19 cellular contexts compared by ENCODE assay signal in genomic region chr6:121187833-121188200, GRCh38.
"Had no signal": no experiment of that assay in that cellular context is flagged by ENCODE, and none has a peak within 500 bp of the region (broad histone marks: within the 10 kb centered on the region; RNA-seq: fewer than 3 reads in every experiment).

No MANE protein-coding gene starts in this region.

- ATAC-seq: activated CD4-positive, CD25-positive, alpha-beta regulatory T cell treated with anti-CD3 and anti-CD28 coated beads, Interleukin-2, amount 50 U/mL, for 24 hours; activated naive CD8-positive, alpha-beta T cell treated with anti-CD3 and anti-CD28 coated beads, Interleukin-2, amount 50 U/mL, for 24 hours; heart right ventricle; left lobe of liver had no signal

- DNase-seq: activated CD4-positive, alpha-beta memory T cell treated with anti-CD3 and anti-CD28 coated beads, Interleukin-2, amount 10 ng/mL, durations not matched to agents 7 days and 5 days; activated CD4-positive, alpha-beta T cell treated with anti-CD3 and anti-CD28 coated beads, Interleukin-2, amount 10 ng/mL, durations not matched to agents 24 days and 14 days; activated gamma-delta T cell; activated naive CD4-positive, alpha-beta T cell treated with anti-CD3 and anti-CD28 coated beads, Interleukin-2, amount 50 U/mL, for 16 hours; activated naive CD8-positive, alpha-beta T cell treated with anti-CD3 and anti-CD28 coated beads, Interleukin-2, amount 50 U/mL, for 24 hours; effector memory CD4-positive, alpha-beta T cell; heart right ventricle; midbrain; ovary; stimulated activated CD4-positive, alpha-beta T cell treated with anti-CD3 and anti-CD28 coated beads, Interleukin-12 subunit alpha, Interleukin-12 subunit beta, amount 100 ng/mL, for 4 hours; stimulated activated CD4-positive, alpha-beta T cell treated with anti-CD3 and anti-CD28 coated beads, Interleukin-4, amount 100 ng/mL, for 4 hours; substantia nigra; thyroid gland had no signal

- H3K27me3 ChIP-seq: heart right ventricle, neutrophil, ovary, right atrium auricular region, thyroid gland had no signal

- H3K4me1 ChIP-seq: heart right ventricle, prostate gland, right atrium auricular region, thyroid gland had no signal

- H3K4me3 ChIP-seq: heart right ventricle, ovary, prostate gland, right atrium auricular region, thyroid gland had no signal

- H3K9me3 ChIP-seq: heart right ventricle, neutrophil, ovary, prostate gland, right atrium auricular region, thyroid gland had no signal

- H3K27ac ChIP-seq: heart right ventricle, neutrophil, ovary, prostate gland, right atrium auricular region, thyroid gland, VCaP had no signal

- H3K36me3 ChIP-seq: heart right ventricle, neutrophil, ovary, prostate gland, right atrium auricular region, thyroid gland had no signal
